In the genomic region with DNA sequence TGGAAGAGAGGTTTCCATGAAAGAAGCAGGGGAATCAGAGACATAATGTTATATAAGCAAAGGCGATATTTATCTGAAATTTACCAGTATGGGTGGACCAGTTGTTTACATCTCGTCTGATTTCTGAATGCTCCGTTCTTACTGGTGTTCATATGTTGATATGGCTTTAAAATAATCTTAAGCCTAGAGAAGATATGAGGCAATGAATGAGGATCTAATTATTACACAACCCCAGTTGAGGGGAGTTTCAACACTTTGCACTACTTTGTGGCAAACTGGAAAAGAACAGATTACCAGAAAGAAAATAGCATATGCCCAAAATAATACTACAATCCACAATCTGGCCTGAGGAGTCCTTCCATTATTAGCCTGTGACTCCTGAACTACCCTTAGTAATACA, we compare ENCODE assay signal across 22 cellular contexts.
"Had no signal": no experiment of that assay in that cellular context is flagged by ENCODE, and none has a peak within 500 bp of the region (broad histone marks: within the 10 kb centered on the region; RNA-seq: fewer than 3 reads in every experiment).

No MANE protein-coding gene starts in this region.

- H3K4me3 ChIP-seq: esophagus squamous epithelium, lower lobe of right lung, sigmoid colon, spleen, thoracic aorta, upper lobe of left lung had no signal

- ATAC-seq: activated CD4-positive, alpha-beta T cell treated with anti-CD3 and anti-CD28 coated beads for 36 hours; activated CD8-positive, alpha-beta memory T cell treated with anti-CD3 and anti-CD28 coated beads, Interleukin-2, amount 10 ng/mL, durations not matched to agents 7 days and 5 days; activated T-helper 17 cell treated with anti-CD3 and anti-CD28 coated beads, Interleukin-2, amount 50 U/mL, for 72 hours; lower lobe of right lung; natural killer cell treated with Interleukin-12 subunit alpha and Interleukin-12 subunit beta and Interleukin-15 and Interleukin-18, amount 100 ng/mL, for 72 hours; stimulated activated naive B cell treated with anti-CD40 and anti-IgM and Interleukin-4, amounts not matched to agents 10 μg/mL and 1 μg/mL and 100 μg/mL, for 72 hours; WTC11 had no signal

- DNase-seq: activated CD4-positive, alpha-beta memory T cell treated with anti-CD3 and anti-CD28 coated beads, Interleukin-2, amount 10 ng/mL, durations not matched to agents 7 days and 5 days; activated CD4-positive, alpha-beta T cell treated with anti-CD3 and anti-CD28 coated beads for 36 hours; activated CD8-positive, alpha-beta memory T cell treated with anti-CD3 and anti-CD28 coated beads, Interleukin-2, amount 10 ng/mL, durations not matched to agents 7 days and 5 days; activated naive CD4-positive, alpha-beta T cell; activated T-cell treated with anti-CD3 and anti-CD28 coated beads, Interleukin-2, amount 50 U/mL, for 1 hour; aorta; dermis blood vessel endothelial cell; effector memory CD4-positive, alpha-beta T cell; esophagus squamous epithelium; foreskin melanocyte; glutamatergic neuron; hippocampal formation; islet precursor cell; lower lobe of right lung; sigmoid colon; spleen; stimulated activated naive B cell treated with anti-CD40 and anti-IgM and Interleukin-4, amounts not matched to agents 10 μg/mL and 1 μg/mL and 100 μg/mL, for 72 hours; upper lobe of left lung had no signal
